Comparison of ENCODE assay signal across 9 cellular contexts in genomic region chr2:15058015-15058414, GRCh38.
DNase-seq lines count a peak whose midpoint lies in the region; ATAC-seq and TF ChIP-seq lines count a peak whose summit lies in the region.
"Had no signal": no experiment of that assay in that cellular context is flagged by ENCODE, and none has a peak within 500 bp of the region (broad histone marks: within the 10 kb centered on the region; RNA-seq: fewer than 3 reads in every experiment).

No MANE protein-coding gene starts in this region.

- ATAC-seq in GM18867 (IDR thresholded peaks at IDR 0.05; ENCODE audit: unreplicated experiment) (peak; percentile 69), GM19324 (IDR thresholded peaks at IDR 0.05; ENCODE audit: low FRiP score, unreplicated experiment) (no peak)

- H3K4me3 Mint-ChIP-seq in endothelial cell (ENCODE audit: unreplicated experiment): no peak overlapping the region

- no peaks in the 10 kb centered on the region for H3K36me3 Mint-ChIP-seq in endothelial cell (ENCODE audit: low read depth, unreplicated experiment)

- H3K4me1 Mint-ChIP-seq in endothelial cell (ENCODE audit: unreplicated experiment): no peaks in the 10 kb centered on the region

- TF ChIP-seq CTCF in LNCAP (IDR thresholded peaks at IDR 0.05) (peak; percentile 58), endothelial cell (IDR thresholded peaks at IDR 0.05; ENCODE audit: unreplicated experiment) (peak; percentile 45)

- H3K27ac Mint-ChIP-seq in endothelial cell (ENCODE audit: unreplicated experiment): no peak overlapping the region

- no peaks in the 10 kb centered on the region for H3K27me3 Mint-ChIP-seq in endothelial cell (ENCODE audit: unreplicated experiment)

- DNase-seq in CMK (ENCODE audit: low read depth): peak; percentile 33
- DNase-seq in endothelial cell (ENCODE audit: low spot score): no peak
- DNase-seq in COLO829 (ENCODE audit: low spot score): no peak
- no peak for DNase-seq in NCI-H128 (lab: John Stamatoyannopoulos, UW; ENCODE audit: unreplicated experiment)
- DNase-seq in NCI-H226: no peak
- DNase-seq: NCI-H510A treated with DMSO at 0.1 percent for 48 hours had no signal

- H3K9me3 Mint-ChIP-seq in endothelial cell (ENCODE audit: unreplicated experiment): no peaks in the 10 kb centered on the region
